Comparison of ENCODE assay signal across 1 cellular context in the genomic region with DNA sequence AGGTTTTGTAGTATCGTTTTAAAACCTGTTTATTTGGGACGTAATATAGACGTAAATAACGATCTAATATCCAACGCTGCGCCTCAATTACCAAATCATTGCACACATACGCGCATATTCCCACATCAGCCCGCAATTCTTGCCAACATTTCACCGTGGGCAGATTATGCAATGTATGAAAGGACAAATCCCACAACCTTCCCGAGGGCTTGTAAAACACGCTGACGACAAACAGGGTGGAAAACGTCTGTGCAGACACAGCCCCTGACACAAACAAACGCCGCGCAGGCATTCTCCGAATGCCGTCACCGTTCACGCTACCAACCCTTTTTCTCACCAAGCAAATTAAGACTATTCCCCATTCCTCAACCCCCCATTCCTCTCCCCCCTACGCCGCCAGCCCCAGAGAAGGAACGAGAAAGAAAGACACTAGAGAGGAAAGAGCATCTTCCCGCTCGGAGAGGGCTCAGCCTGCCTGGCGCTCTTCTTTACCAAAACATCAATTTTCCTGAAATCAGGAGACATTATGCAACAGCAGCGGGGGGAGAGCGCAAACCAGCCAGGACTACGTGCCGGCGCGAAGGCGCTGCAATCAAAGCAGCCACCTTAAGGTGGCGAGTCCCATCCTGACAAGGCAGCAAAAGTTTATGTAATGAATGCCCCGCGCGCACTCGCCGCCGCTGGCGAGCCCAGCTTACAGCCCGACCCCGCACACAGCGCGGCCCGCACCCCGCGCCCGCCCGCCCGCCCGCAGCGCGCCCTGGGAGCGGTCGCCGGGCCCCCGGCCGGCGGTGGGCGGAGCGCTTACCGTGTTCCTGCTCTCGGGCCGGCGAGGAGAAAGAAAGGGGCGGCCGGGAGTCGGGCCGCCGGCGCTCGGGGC.
TF ChIP-seq lines count a peak whose summit lies in the region.

No MANE protein-coding gene starts in this region.

TF ChIP-seq in K562, 482 proteins besides CTCF, POLR2A, EP300 and RAD21 (continued from another document and continues in another):
- TF ChIP-seq SRSF3 (IDR thresholded peaks at IDR 0.05; ENCODE audit: insufficient read depth, low read length), result no peak
- TF ChIP-seq TAF15 (IDR thresholded peaks at IDR 0.05; ENCODE audit: low read depth, low read length), result no peak
- no peak for TF ChIP-seq POLR2AphosphoS5 (IDR thresholded peaks at IDR 0.05; ENCODE audit: control insufficient read depth, insufficient read depth, low read depth, low read length)
- TF ChIP-seq TEAD1 (CRISPR knock-in tag; IDR thresholded peaks at IDR 0.05), result 0 out of 4 replicates have a peak, but pooled peaks of 1 of the 2 experiments have one; percentile 47
- peak; percentile 49; the same call in 1 of the 2 replicates for TF ChIP-seq SMAD4 (CRISPR knock-in tag; conservative IDR thresholded peaks at IDR 0.05)
- no peak for TF ChIP-seq PCBP2 (IDR thresholded peaks at IDR 0.05; ENCODE audit: low read depth, low read length, poor library complexity, severe bottlenecking)
- TF ChIP-seq ELF2 (CRISPR knock-in tag; IDR thresholded peaks at IDR 0.05), result no peak
- TF ChIP-seq CEBPB (tag; IDR thresholded peaks at IDR 0.05), result peak; percentile 96
- TF ChIP-seq NFE2 (IDR thresholded peaks at IDR 0.05; ENCODE audit: low read depth), result no peak
- TF ChIP-seq SIN3B (IDR thresholded peaks at IDR 0.05; ENCODE audit: low read depth), result no peak
- no peak for TF ChIP-seq XRCC3 (IDR thresholded peaks at IDR 0.05)
- TF ChIP-seq ZFP36 (IDR thresholded peaks at IDR 0.05; ENCODE audit: low read depth, low read length, partially characterized antibody), result no peak
- TF ChIP-seq PCBP1 (IDR thresholded peaks at IDR 0.05; ENCODE audit: low read depth, low read length, poor library complexity, severe bottlenecking), result no peak
- peak; percentile 73; the same call in 1 of the 2 replicates for TF ChIP-seq PHF21A (IDR thresholded peaks at IDR 0.05; ENCODE audit: borderline replicate concordance, low read depth)
- no peak for TF ChIP-seq ZNF274 (IDR thresholded peaks at IDR 0.05; ENCODE audit: borderline replicate concordance, low read depth, low read length)
- TF ChIP-seq ZNF79 (CRISPR knock-in tag; IDR thresholded peaks at IDR 0.05; ENCODE audit: low read depth), result no peak
- TF ChIP-seq ZNF124 (CRISPR knock-in tag; IDR thresholded peaks at IDR 0.05), result no peak
- TF ChIP-seq, protein P1, sequence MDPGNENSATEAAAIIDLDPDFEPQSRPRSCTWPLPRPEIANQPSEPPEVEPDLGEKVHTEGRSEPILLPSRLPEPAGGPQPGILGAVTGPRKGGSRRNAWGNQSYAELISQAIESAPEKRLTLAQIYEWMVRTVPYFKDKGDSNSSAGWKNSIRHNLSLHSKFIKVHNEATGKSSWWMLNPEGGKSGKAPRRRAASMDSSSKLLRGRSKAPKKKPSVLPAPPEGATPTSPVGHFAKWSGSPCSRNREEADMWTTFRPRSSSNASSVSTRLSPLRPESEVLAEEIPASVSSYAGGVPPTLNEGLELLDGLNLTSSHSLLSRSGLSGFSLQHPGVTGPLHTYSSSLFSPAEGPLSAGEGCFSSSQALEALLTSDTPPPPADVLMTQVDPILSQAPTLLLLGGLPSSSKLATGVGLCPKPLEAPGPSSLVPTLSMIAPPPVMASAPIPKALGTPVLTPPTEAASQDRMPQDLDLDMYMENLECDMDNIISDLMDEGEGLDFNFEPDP (CRISPR knock-in tag; IDR thresholded peaks at IDR 0.05), result no peak
- 0 out of 4 replicates have a peak, but pooled peaks of 1 of the 2 experiments have one; percentile 8 for TF ChIP-seq NRF1 (conservative IDR thresholded peaks at IDR 0.05 in 1 of 2, IDR thresholded peaks at IDR 0.05 in 1 of 2)
- no peak for TF ChIP-seq SAP30 (IDR thresholded peaks at IDR 0.05; ENCODE audit: borderline replicate concordance, insufficient read depth, low read depth, low read length, poor library complexity, severe bottlenecking)
- TF ChIP-seq CEBPG (CRISPR knock-in tag; IDR thresholded peaks at IDR 0.05), result peak; percentile 76
- TF ChIP-seq CEBPG (tag; conservative IDR thresholded peaks at IDR 0.05 in 1 of 2, IDR thresholded peaks at IDR 0.05 in 1 of 2), result peak; percentile 87 to 95
- TF ChIP-seq GABPB1 (CRISPR knock-in tag; IDR thresholded peaks at IDR 0.05), result no peak
- no peak for TF ChIP-seq RBM22 (IDR thresholded peaks at IDR 0.05; ENCODE audit: low read depth, low read length, poor library complexity, severe bottlenecking)
- TF ChIP-seq WHSC1 (IDR thresholded peaks at IDR 0.05; ENCODE audit: low read length), result no peak
- no peak for TF ChIP-seq NEUROD1 (IDR thresholded peaks at IDR 0.05; ENCODE audit: borderline replicate concordance, low read depth, low read length, partially characterized antibody)
- TF ChIP-seq SMARCB1 (IDR thresholded peaks at IDR 0.05; ENCODE audit: insufficient read length, low read depth), result no peak
- no peak for TF ChIP-seq NR3C1 (CRISPR knock-in tag; IDR thresholded peaks at IDR 0.05)
- TF ChIP-seq, protein P2, sequence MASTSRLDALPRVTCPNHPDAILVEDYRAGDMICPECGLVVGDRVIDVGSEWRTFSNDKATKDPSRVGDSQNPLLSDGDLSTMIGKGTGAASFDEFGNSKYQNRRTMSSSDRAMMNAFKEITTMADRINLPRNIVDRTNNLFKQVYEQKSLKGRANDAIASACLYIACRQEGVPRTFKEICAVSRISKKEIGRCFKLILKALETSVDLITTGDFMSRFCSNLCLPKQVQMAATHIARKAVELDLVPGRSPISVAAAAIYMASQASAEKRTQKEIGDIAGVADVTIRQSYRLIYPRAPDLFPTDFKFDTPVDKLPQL (IDR thresholded peaks at IDR 0.05; ENCODE audit: extremely low read depth, insufficient read length), result no peak
- TF ChIP-seq PHF20 (IDR thresholded peaks at IDR 0.05; ENCODE audit: partially characterized antibody), result no peak
- TF ChIP-seq STAT5A (IDR thresholded peaks at IDR 0.05; ENCODE audit: borderline replicate concordance, low read length), result no peak
- no peak for TF ChIP-seq SRSF7 (optimal IDR thresholded peaks at IDR 0.05; ENCODE audit: low read depth, low read length)
- TF ChIP-seq SMAD2 (IDR thresholded peaks at IDR 0.05; ENCODE audit: low read depth, low read length), result no peak
- TF ChIP-seq KDM2B (CRISPR knock-in tag; IDR thresholded peaks at IDR 0.05), result peak; percentile 61; the same call in 1 of the 2 replicates
- TF ChIP-seq, protein P3, sequence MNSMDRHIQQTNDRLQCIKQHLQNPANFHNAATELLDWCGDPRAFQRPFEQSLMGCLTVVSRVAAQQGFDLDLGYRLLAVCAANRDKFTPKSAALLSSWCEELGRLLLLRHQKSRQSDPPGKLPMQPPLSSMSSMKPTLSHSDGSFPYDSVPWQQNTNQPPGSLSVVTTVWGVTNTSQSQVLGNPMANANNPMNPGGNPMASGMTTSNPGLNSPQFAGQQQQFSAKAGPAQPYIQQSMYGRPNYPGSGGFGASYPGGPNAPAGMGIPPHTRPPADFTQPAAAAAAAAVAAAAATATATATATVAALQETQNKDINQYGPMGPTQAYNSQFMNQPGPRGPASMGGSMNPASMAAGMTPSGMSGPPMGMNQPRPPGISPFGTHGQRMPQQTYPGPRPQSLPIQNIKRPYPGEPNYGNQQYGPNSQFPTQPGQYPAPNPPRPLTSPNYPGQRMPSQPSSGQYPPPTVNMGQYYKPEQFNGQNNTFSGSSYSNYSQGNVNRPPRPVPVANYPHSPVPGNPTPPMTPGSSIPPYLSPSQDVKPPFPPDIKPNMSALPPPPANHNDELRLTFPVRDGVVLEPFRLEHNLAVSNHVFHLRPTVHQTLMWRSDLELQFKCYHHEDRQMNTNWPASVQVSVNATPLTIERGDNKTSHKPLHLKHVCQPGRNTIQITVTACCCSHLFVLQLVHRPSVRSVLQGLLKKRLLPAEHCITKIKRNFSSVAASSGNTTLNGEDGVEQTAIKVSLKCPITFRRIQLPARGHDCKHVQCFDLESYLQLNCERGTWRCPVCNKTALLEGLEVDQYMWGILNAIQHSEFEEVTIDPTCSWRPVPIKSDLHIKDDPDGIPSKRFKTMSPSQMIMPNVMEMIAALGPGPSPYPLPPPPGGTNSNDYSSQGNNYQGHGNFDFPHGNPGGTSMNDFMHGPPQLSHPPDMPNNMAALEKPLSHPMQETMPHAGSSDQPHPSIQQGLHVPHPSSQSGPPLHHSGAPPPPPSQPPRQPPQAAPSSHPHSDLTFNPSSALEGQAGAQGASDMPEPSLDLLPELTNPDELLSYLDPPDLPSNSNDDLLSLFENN (IDR thresholded peaks at IDR 0.05; ENCODE audit: low read depth in 2 of 2, low read length in 2 of 2), result no peak
- no peak for TF ChIP-seq TOE1 (IDR thresholded peaks at IDR 0.05; ENCODE audit: borderline replicate concordance)
- no peak for TF ChIP-seq TOE1 (CRISPR knock-in tag; IDR thresholded peaks at IDR 0.05; ENCODE audit: borderline replicate concordance, low read depth)
- TF ChIP-seq BCOR (IDR thresholded peaks at IDR 0.05), result peak; percentile 11; the same call in 1 of the 2 replicates
- no peak for TF ChIP-seq L3MBTL2 (IDR thresholded peaks at IDR 0.05)
- TF ChIP-seq, protein P4, sequence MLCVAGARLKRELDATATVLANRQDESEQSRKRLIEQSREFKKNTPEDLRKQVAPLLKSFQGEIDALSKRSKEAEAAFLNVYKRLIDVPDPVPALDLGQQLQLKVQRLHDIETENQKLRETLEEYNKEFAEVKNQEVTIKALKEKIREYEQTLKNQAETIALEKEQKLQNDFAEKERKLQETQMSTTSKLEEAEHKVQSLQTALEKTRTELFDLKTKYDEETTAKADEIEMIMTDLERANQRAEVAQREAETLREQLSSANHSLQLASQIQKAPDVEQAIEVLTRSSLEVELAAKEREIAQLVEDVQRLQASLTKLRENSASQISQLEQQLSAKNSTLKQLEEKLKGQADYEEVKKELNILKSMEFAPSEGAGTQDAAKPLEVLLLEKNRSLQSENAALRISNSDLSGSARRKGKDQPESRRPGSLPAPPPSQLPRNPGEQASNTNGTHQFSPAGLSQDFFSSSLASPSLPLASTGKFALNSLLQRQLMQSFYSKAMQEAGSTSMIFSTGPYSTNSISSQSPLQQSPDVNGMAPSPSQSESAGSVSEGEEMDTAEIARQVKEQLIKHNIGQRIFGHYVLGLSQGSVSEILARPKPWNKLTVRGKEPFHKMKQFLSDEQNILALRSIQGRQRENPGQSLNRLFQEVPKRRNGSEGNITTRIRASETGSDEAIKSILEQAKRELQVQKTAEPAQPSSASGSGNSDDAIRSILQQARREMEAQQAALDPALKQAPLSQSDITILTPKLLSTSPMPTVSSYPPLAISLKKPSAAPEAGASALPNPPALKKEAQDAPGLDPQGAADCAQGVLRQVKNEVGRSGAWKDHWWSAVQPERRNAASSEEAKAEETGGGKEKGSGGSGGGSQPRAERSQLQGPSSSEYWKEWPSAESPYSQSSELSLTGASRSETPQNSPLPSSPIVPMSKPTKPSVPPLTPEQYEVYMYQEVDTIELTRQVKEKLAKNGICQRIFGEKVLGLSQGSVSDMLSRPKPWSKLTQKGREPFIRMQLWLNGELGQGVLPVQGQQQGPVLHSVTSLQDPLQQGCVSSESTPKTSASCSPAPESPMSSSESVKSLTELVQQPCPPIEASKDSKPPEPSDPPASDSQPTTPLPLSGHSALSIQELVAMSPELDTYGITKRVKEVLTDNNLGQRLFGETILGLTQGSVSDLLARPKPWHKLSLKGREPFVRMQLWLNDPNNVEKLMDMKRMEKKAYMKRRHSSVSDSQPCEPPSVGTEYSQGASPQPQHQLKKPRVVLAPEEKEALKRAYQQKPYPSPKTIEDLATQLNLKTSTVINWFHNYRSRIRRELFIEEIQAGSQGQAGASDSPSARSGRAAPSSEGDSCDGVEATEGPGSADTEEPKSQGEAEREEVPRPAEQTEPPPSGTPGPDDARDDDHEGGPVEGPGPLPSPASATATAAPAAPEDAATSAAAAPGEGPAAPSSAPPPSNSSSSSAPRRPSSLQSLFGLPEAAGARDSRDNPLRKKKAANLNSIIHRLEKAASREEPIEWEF (CRISPR knock-in tag; IDR thresholded peaks at IDR 0.05), result no peak
- TF ChIP-seq BRF1 (IDR thresholded peaks at IDR 0.05; ENCODE audit: borderline replicate concordance, extremely low read depth, insufficient read length), result no peak
- no peak for TF ChIP-seq YY1 (IDR thresholded peaks at IDR 0.05; ENCODE audit: borderline replicate concordance in 1 of 3, control insufficient read depth in 1 of 3, extremely low read depth in 1 of 3, insufficient read depth in 3 of 3, insufficient read length in 1 of 3, insufficient replicate concordance in 2 of 3, low read depth in 1 of 3, low read length in 2 of 3)
- TF ChIP-seq ZSCAN29 (IDR thresholded peaks at IDR 0.05), result no peak
- TF ChIP-seq SPI1 (IDR thresholded peaks at IDR 0.05; ENCODE audit: borderline replicate concordance, low read depth, low read length), result no peak
- TF ChIP-seq, protein P5, sequence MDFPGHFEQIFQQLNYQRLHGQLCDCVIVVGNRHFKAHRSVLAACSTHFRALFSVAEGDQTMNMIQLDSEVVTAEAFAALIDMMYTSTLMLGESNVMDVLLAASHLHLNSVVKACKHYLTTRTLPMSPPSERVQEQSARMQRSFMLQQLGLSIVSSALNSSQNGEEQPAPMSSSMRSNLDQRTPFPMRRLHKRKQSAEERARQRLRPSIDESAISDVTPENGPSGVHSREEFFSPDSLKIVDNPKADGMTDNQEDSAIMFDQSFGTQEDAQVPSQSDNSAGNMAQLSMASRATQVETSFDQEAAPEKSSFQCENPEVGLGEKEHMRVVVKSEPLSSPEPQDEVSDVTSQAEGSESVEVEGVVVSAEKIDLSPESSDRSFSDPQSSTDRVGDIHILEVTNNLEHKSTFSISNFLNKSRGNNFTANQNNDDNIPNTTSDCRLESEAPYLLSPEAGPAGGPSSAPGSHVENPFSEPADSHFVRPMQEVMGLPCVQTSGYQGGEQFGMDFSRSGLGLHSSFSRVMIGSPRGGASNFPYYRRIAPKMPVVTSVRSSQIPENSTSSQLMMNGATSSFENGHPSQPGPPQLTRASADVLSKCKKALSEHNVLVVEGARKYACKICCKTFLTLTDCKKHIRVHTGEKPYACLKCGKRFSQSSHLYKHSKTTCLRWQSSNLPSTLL (IDR thresholded peaks at IDR 0.05), result no peak
- no peak for TF ChIP-seq ATF1 (CRISPR knock-in tag; IDR thresholded peaks at IDR 0.05)
- TF ChIP-seq ATF1 (tag; IDR thresholded peaks at IDR 0.05), result peak; percentile 34
- no peak for TF ChIP-seq ZNF197 (CRISPR knock-in tag; IDR thresholded peaks at IDR 0.05; ENCODE audit: low read depth)
- TF ChIP-seq, protein P6, sequence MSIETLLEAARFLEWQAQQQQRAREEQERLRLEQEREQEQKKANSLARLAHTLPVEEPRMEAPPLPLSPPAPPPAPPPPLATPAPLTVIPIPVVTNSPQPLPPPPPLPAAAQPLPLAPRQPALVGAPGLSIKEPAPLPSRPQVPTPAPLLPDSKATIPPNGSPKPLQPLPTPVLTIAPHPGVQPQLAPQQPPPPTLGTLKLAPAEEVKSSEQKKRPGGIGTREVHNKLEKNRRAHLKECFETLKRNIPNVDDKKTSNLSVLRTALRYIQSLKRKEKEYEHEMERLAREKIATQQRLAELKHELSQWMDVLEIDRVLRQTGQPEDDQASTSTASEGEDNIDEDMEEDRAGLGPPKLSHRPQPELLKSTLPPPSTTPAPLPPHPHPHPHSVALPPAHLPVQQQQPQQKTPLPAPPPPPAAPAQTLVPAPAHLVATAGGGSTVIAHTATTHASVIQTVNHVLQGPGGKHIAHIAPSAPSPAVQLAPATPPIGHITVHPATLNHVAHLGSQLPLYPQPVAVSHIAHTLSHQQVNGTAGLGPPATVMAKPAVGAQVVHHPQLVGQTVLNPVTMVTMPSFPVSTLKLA (conservative IDR thresholded peaks at IDR 0.05), result peak in 1 of 2 experiments; percentile 34; a peak in 3 of 4 replicates
